10 cellular contexts compared by ENCODE assay signal in genomic region chr6:110534731-110535164, GRCh38. TPM values are rescaled to one million over a fixed set of nuclear protein-coding genes. Genes with fewer than 3 reads are reported as not detected.
DNase-seq lines count a peak whose midpoint lies in the region; ATAC-seq and TF ChIP-seq lines count a peak whose summit lies in the region.
"Had no signal": no experiment of that assay in that cellular context is flagged by ENCODE, and none has a peak within 500 bp of the region (broad histone marks: within the 10 kb centered on the region; RNA-seq: fewer than 3 reads in every experiment).

No MANE protein-coding gene starts in this region.

- no peaks in the 10 kb centered on the region for H4K20me1 ChIP-seq in DND-41 (ENCODE audit: insufficient read depth, low read length)
- no peaks in the 10 kb centered on the region for H4K20me1 ChIP-seq in smooth muscle cell (ENCODE audit: low read depth)

- no peak overlapping the region for H3K4me2 ChIP-seq in DND-41 (ENCODE audit: insufficient read depth, low read length)
- no peak overlapping the region for H3K4me2 ChIP-seq in smooth muscle cell

- H3K79me2 ChIP-seq in DND-41 (ENCODE audit: insufficient read depth, low read length): no peaks in the 10 kb centered on the region
- no peaks in the 10 kb centered on the region for H3K79me2 ChIP-seq in smooth muscle cell (ENCODE audit: low read depth)

- no peak for TF ChIP-seq EP300 in transverse colon (IDR thresholded peaks at IDR 0.05; ENCODE audit: low read depth)

- BruUV-seq in Panc1 (replicated peaks; lab: Mats Ljungman, UMichigan): no TSS peak

- TF ChIP-seq POLR2A in transverse colon (IDR thresholded peaks at IDR 0.05): no peak

- H3K9ac ChIP-seq in DND-41 (ENCODE audit: low read depth, low read length): no peak overlapping the region
- H3K9ac ChIP-seq in smooth muscle cell (ENCODE audit: low read depth): no peak overlapping the region

- no peak overlapping the region for H3K4me3 ChIP-seq in DND-41 (ENCODE audit: low read depth in 1 of 2, low read length in 2 of 2)
- no peak overlapping the region for H3K4me3 ChIP-seq in Panc1 (ENCODE audit: low read depth in 2 of 2, low read length in 2 of 2)
- no peak overlapping the region for H3K4me3 ChIP-seq in smooth muscle cell
- H3K4me3 ChIP-seq in transverse colon: no peak overlapping the region

- H3K9me3 Mint-ChIP-seq in naive thymus-derived CD8-positive, alpha-beta T cell: peaks cover 0 to 9% (median 2%) of the 10 kb centered on the region in 9 donors

- H3K4me1 ChIP-seq in DND-41 (ENCODE audit: insufficient read depth, low read length) (0 out of 2 replicates have a peak, but pooled peaks cover 3% of the 10 kb centered on the region), Panc1 (ENCODE audit: control insufficient read depth, insufficient read depth, low read length) (peaks cover 8% of the 10 kb centered on the region), smooth muscle cell (ENCODE audit: low read depth) (peaks cover 8% of the 10 kb centered on the region), transverse colon (peaks cover 0 to 17% (median 2%) of the 10 kb centered on the region in 4 donors)

- TF ChIP-seq CTCF in DND-41 (IDR thresholded peaks at IDR 0.05; ENCODE audit: borderline replicate concordance, extremely low read depth, low read length, poor library complexity, severe bottlenecking) (peak; percentile 37), Panc1 (IDR thresholded peaks at IDR 0.05) (peak; percentile 25), smooth muscle cell (IDR thresholded peaks at IDR 0.05; ENCODE audit: borderline replicate concordance, insufficient read depth, poor library complexity, severe bottlenecking) (no peak), transverse colon (IDR thresholded peaks at IDR 0.05) (peak in 1 of 5 experiments; percentile 12)

- no peak overlapping the region for H3K4me3 Mint-ChIP-seq in naive thymus-derived CD8-positive, alpha-beta T cell
- H3K4me3 Mint-ChIP-seq: dendritic cell treated with granulocyte-macrophage colony-stimulating factor and Interleukin-4, amounts not matched to agents 40 ng/mL and 50 ng/mL, for 4 days had no signal

- in situ Hi-C loops in Panc1 (cut with HindIII; ENCODE audit: low pct_unique_long_range_greater_than_20kb, low sequenced_read_pairs): loop anchor here (5.0 to 10.0 kb wide), 2 partner anchors 140 to 343 kb away; no protein-coding TSS in a partner anchor
- in situ Hi-C loops in transverse colon (cut with MboI; ENCODE audit: low pct_ligation_motif_present in 1 of 4, low pct_unique_long_range_greater_than_20kb in 1 of 4, low sequenced_read_pairs in 3 of 4): loop anchor here in 3 of 4 donors (10.0 to 25.0 kb wide), 3 partner anchors 403 to 678 kb away; no protein-coding TSS in a partner anchor

- DNase-seq in DND-41 (no peak), Panc1 (ENCODE audit: low read depth, low spot score) (no peak), dermis blood vessel endothelial cell (peak; percentile 52), myocyte (ENCODE audit: low read depth) (peak; percentile 55), smooth muscle cell (lab: John Stamatoyannopoulos, UW; ENCODE audit: unreplicated experiment) (no peak), transverse colon (no peak), mesenteric fat pad (ENCODE audit: low spot score) (no peak)
- DNase-seq in naive thymus-derived CD8-positive, alpha-beta T cell: no peak
- DNase-seq: NCI-H1930 had no signal

- CTCF ChIA-PET in Panc1 (lab: Charles Lee): no interaction called here

- H3K36me3 Mint-ChIP-seq in naive thymus-derived CD8-positive, alpha-beta T cell: peaks cover 0 to 5% (median 4%) of the 10 kb centered on the region in 3 donors

- intact Hi-C loops in Panc1 (cut with micrococcal nuclease; ENCODE audit: unreplicated experiment): no loop called here
- intact Hi-C loops in transverse colon (cut with DNase I; ENCODE audit: low total_unique reads): no loop called here

- H3K27me3 ChIP-seq in DND-41 (ENCODE audit: insufficient read depth, low read length, poor library complexity) (no peaks in the 10 kb centered on the region), Panc1 (ENCODE audit: control insufficient read depth, insufficient read depth, low read length) (no peaks in the 10 kb centered on the region), smooth muscle cell (ENCODE audit: low read depth) (no peaks in the 10 kb centered on the region), transverse colon (no peaks in the 10 kb centered on the region)

- H3K27ac ChIP-seq in DND-41 (ENCODE audit: low read length): no peak overlapping the region
- no peak overlapping the region for H3K27ac ChIP-seq in Panc1 (ENCODE audit: low read length)
- H3K27ac ChIP-seq in smooth muscle cell (ENCODE audit: low read depth): no peak overlapping the region
- no peak overlapping the region for H3K27ac ChIP-seq in transverse colon

- H3K36me3 ChIP-seq in DND-41 (ENCODE audit: insufficient read depth, low read length): no peaks in the 10 kb centered on the region
- no peaks in the 10 kb centered on the region for H3K36me3 ChIP-seq in Panc1 (ENCODE audit: control insufficient read depth, insufficient read depth, low read length)
- no peaks in the 10 kb centered on the region for H3K36me3 ChIP-seq in smooth muscle cell (ENCODE audit: low read depth)
- H3K36me3 ChIP-seq in transverse colon: no peaks in the 10 kb centered on the region

- H3F3A ChIP-seq in smooth muscle cell (ENCODE audit: low read depth): peaks cover 7% of the 10 kb centered on the region

- H2AFZ ChIP-seq in DND-41 (ENCODE audit: low read depth, low read length): no peak overlapping the region
- no peak overlapping the region for H2AFZ ChIP-seq in smooth muscle cell (ENCODE audit: low read depth)

- peak overlapping the region in 1 of 10 donors; percentile 1 for H3K27ac Mint-ChIP-seq in naive thymus-derived CD8-positive, alpha-beta T cell
- H3K27ac Mint-ChIP-seq: dendritic cell treated with granulocyte-macrophage colony-stimulating factor and Interleukin-4, amounts not matched to agents 40 ng/mL and 50 ng/mL, for 4 days had no signal

- 81% methylated on average over 2 of the region's 2 CpGs for WGBS in smooth muscle cell (ENCODE audit: low lambda C conversion rate)
- WGBS in transverse colon (ENCODE audit: low coverage in 1 of 2), 2 donors: 58 to 73% methylated on average over 1 to 2 of the region's 2 CpGs

- H3K4me1 Mint-ChIP-seq in naive thymus-derived CD8-positive, alpha-beta T cell: peaks cover 0 to 10% (median 0%) of the 10 kb centered on the region in 4 donors

- H3K9me3 ChIP-seq in DND-41 (ENCODE audit: insufficient read depth, low read length, severe bottlenecking) (peaks cover 2% of the 10 kb centered on the region), Panc1 (ENCODE audit: control insufficient read depth, insufficient read depth, low read depth, low read length) (peaks cover 4% of the 10 kb centered on the region; the same call in 1 of the 2 replicates), smooth muscle cell (replicated peaks; ENCODE audit: low read depth) (no peaks in the 10 kb centered on the region), transverse colon (no peaks in the 10 kb centered on the region)

- POLR2A ChIA-PET in Panc1 (lab: Charles Lee): no interaction called here
- POLR2A ChIA-PET in naive thymus-derived CD8-positive, alpha-beta T cell (lab: Charles Lee): no interaction called here

- ATAC-seq in DND-41 (ENCODE audit: insufficient read depth, low read depth) (peak; percentile 55; the same call in 1 of the 3 replicates), Panc1 (peak; percentile 58)
- no peak for ATAC-seq in naive thymus-derived CD8-positive, alpha-beta T cell

- H3K27me3 Mint-ChIP-seq in naive thymus-derived CD8-positive, alpha-beta T cell: peaks cover 0 to under 1% (median 0%) of the 10 kb centered on the region in 5 donors

RNA-seq across cellular contexts. Expression of gene SLC22A16, which starts 58.3 kb away (rescaled TPM):
- total RNA-seq in Panc1 (2021; ENCODE audit: unreplicated experiment) (not detected), dermis blood vessel endothelial cell (not detected in 2 replicates), myocyte (not detected in 2 replicates), smooth muscle cell (not detected in 2 replicates), transverse colon (not detected), mesenteric fat pad (1.4 TPM)
- polyA plus RNA-seq in Panc1 (2012; ENCODE audit: insufficient read length): not detected
- not detected for polyA plus RNA-seq in myocyte (2012)
- not detected for total RNA-seq in naive thymus-derived CD8-positive, alpha-beta T cell
- not detected for polyA plus RNA-seq in naive thymus-derived CD8-positive, alpha-beta T cell
- not detected in 2 replicates for polyA plus RNA-seq in smooth muscle cell

Comparison
In these comparisons a context has a peak if more than half of its experiments do, and no peak if none do; other contexts are left out.
1. ATAC-seq: peak in DND-41 (single experiment) and Panc1 (single experiment); none in naive thymus-derived CD8-positive, alpha-beta T cell (0 of 2).
2. DNase-seq: peak in dermis blood vessel endothelial cell (single experiment) and myocyte (single experiment); none in DND-41 (single experiment), Panc1 (single experiment), naive thymus-derived CD8-positive, alpha-beta T cell (0 of 10), smooth muscle cell (single experiment), transverse colon (single experiment) and mesenteric fat pad (single experiment).